In the genomic region with DNA sequence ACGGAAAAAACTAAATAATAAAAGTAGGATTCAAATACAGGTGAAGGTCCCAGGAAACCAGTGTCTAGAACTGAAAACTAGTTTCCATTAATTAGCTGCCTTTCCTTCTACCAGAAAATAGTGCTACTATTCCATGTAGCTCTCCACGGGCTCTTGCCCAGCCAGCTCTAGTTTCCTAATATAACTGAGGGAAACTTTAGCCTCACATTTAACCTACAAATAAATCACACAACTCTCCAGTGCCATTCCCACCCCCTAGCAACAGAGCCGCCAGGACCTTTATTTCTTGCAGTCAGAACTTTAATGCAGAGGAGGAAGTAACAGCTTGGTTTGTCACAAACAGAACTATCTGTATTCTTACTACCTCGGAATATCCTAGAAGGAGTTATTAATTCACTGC, we compare ENCODE assay signal across 19 cellular contexts. TPM values are rescaled to one million over a fixed set of nuclear protein-coding genes. Genes with fewer than 3 reads are reported as not detected.
DNase-seq lines count a peak whose midpoint lies in the region; ATAC-seq and TF ChIP-seq lines count a peak whose summit lies in the region.
"Had no signal": no experiment of that assay in that cellular context is flagged by ENCODE, and none has a peak within 500 bp of the region (broad histone marks: within the 10 kb centered on the region; RNA-seq: fewer than 3 reads in every experiment).

No MANE protein-coding gene starts in this region.

- CTCF ChIA-PET in WTC11 (lab: Charles Lee), result interaction anchor here (0.9 to 3.2 kb wide), 4 partner anchors 9 to 252 kb away, joined by 3 to 21 read pairs (median 18); partner anchors contain the start of gene TOMM7

- POLR2A ChIA-PET in WTC11 (lab: Charles Lee), result interaction anchor here (1.5 kb wide), 1 partner anchor 9 kb away, joined by 3 read pairs; no protein-coding TSS in a partner anchor

- H3K36me3 ChIP-seq in iPS-18a (ENCODE audit: control insufficient read depth, low read depth, low read length), result peaks cover 37% of the 10 kb centered on the region
- peaks cover 0 to 7% of the 10 kb centered on the region in 2 donors for H3K36me3 ChIP-seq in gastrocnemius medialis

- no peaks in the 10 kb centered on the region for H3K27me3 ChIP-seq in iPS-18a (ENCODE audit: control insufficient read depth, insufficient read depth, low read length)
- H3K27me3 ChIP-seq in gastrocnemius medialis, result no peaks in the 10 kb centered on the region

- in situ Hi-C loops in gastrocnemius medialis (cut with MboI; ENCODE audit: low sequenced_read_pairs in 4 of 4), result no loop called here

- no peaks in the 10 kb centered on the region for H3K27me3 Mint-ChIP-seq in activated T-cell treated with anti-CD3 and anti-CD28 coated beads, Interleukin-2, amount 50 U/mL, for 24 hours
- H3K27me3 Mint-ChIP-seq in WTC11 (ENCODE audit: low read depth), result no peaks in the 10 kb centered on the region
- H3K27me3 Mint-ChIP-seq: B cell; CD4-positive, CD25-positive, alpha-beta regulatory T cell had no signal

- no peak for TF ChIP-seq POLR2A in gastrocnemius medialis (IDR thresholded peaks at IDR 0.05)

- TF ChIP-seq CTCF in WTC11 (IDR thresholded peaks at IDR 0.05), result no peak
- TF ChIP-seq CTCF in gastrocnemius medialis (IDR thresholded peaks at IDR 0.05 in 4 of 5, conservative IDR thresholded peaks at IDR 0.05 in 1 of 5), result no peak

- H3K36me3 Mint-ChIP-seq in activated T-cell treated with anti-CD3 and anti-CD28 coated beads, Interleukin-2, amount 50 U/mL, for 24 hours (ENCODE audit: low read depth), result peaks cover 68% of the 10 kb centered on the region
- peaks cover 49% of the 10 kb centered on the region for H3K36me3 Mint-ChIP-seq in WTC11

- H3K9me3 ChIP-seq in iPS-18a (ENCODE audit: control insufficient read depth, low read depth, low read length), result no peaks in the 10 kb centered on the region
- H3K9me3 ChIP-seq in gastrocnemius medialis, result no peaks in the 10 kb centered on the region
- H3K9me3 ChIP-seq: Caco-2, HAP-1 had no signal

- H3K9me3 Mint-ChIP-seq in activated T-cell treated with anti-CD3 and anti-CD28 coated beads, Interleukin-2, amount 50 U/mL, for 24 hours, result no peaks in the 10 kb centered on the region
- no peaks in the 10 kb centered on the region for H3K9me3 Mint-ChIP-seq in WTC11
- H3K9me3 Mint-ChIP-seq: CD4-positive, CD25-positive, alpha-beta regulatory T cell had no signal

- H3K27ac ChIP-seq in iPS-18a (ENCODE audit: low read length) (peak overlapping the region; percentile 30), gastrocnemius medialis (peak overlapping the region; percentile 53 to 91 (median 72))
- H3K27ac ChIP-seq: 22Rv1 had no signal

- no peak overlapping the region for H3K4me3 Mint-ChIP-seq in activated T-cell treated with anti-CD3 and anti-CD28 coated beads, Interleukin-2, amount 50 U/mL, for 24 hours
- H3K4me3 Mint-ChIP-seq in WTC11, result no peak overlapping the region
- H3K4me3 Mint-ChIP-seq: B cell; CD4-positive, CD25-positive, alpha-beta regulatory T cell had no signal

- H3K27ac Mint-ChIP-seq in activated T-cell treated with anti-CD3 and anti-CD28 coated beads, Interleukin-2, amount 50 U/mL, for 24 hours, result peak overlapping the region; percentile 45
- H3K27ac Mint-ChIP-seq in WTC11, result peak overlapping the region; percentile 98
- H3K27ac Mint-ChIP-seq: B cell; CD4-positive, CD25-positive, alpha-beta regulatory T cell had no signal

- ATAC-seq in WTC11 (no peak), gastrocnemius medialis (peak; percentile 80 to 94), GM18907 (IDR thresholded peaks at IDR 0.05; ENCODE audit: unreplicated experiment) (no peak)

- H3K4me1 ChIP-seq in iPS-18a (ENCODE audit: control insufficient read depth, low read depth, low read length) (peaks cover 35% of the 10 kb centered on the region), gastrocnemius medialis (peaks cover 64% of the 10 kb centered on the region in 2 donors)

- no peak overlapping the region for H3K4me3 ChIP-seq in iPS-18a (ENCODE audit: low read length)
- H3K4me3 ChIP-seq in gastrocnemius medialis, result peak overlapping the region in 2 of 4 donors; percentile 11 to 14
- H3K4me3 ChIP-seq: HAP-1 had no signal

- peak overlapping the region; percentile 13 for H3K9ac ChIP-seq in iPS-18a (ENCODE audit: low read length)

- peaks cover 22% of the 10 kb centered on the region for H3K4me1 Mint-ChIP-seq in activated T-cell treated with anti-CD3 and anti-CD28 coated beads, Interleukin-2, amount 50 U/mL, for 24 hours (ENCODE audit: low read depth)
- peaks cover 73% of the 10 kb centered on the region for H3K4me1 Mint-ChIP-seq in WTC11

- intact Hi-C loops in gastrocnemius medialis (cut with DNase I; ENCODE audit: low total_unique reads), result no loop called here

- no peak for DNase-seq in activated T-cell treated with anti-CD3 and anti-CD28 coated beads, Interleukin-2, amount 50 U/mL, for 24 hours
- no peak for DNase-seq in activated T-cell treated with anti-CD3 and anti-CD28 coated beads for 4 hours
- DNase-seq in WTC11 (ENCODE audit: low spot score), result no peak
- peak in 1 of 2 donors; percentile 46 for DNase-seq in gastrocnemius medialis
- no peak for DNase-seq in NCI-H1417 (lab: John Stamatoyannopoulos, UW)
- no peak for DNase-seq in activated gamma-delta T cell (lab: John Stamatoyannopoulos, UW)
- DNase-seq: Caco-2; CD4-positive, CD25-positive, alpha-beta regulatory T cell; DMS153; NCI-H1417 treated with DMSO at 0.1 percent for 48 hours; NCI-H1930; NCI-H2171; NCI-H774; RPMI8226 had no signal

TF ChIP-seq in WTC11, 78 proteins besides CTCF, POLR2A, EP300 and RAD21 (continues in another document):
- TF ChIP-seq, protein P1, sequence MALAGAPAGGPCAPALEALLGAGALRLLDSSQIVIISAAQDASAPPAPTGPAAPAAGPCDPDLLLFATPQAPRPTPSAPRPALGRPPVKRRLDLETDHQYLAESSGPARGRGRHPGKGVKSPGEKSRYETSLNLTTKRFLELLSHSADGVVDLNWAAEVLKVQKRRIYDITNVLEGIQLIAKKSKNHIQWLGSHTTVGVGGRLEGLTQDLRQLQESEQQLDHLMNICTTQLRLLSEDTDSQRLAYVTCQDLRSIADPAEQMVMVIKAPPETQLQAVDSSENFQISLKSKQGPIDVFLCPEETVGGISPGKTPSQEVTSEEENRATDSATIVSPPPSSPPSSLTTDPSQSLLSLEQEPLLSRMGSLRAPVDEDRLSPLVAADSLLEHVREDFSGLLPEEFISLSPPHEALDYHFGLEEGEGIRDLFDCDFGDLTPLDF (CRISPR knock-in tag; IDR thresholded peaks at IDR 0.05), result no peak
- TF ChIP-seq ZBTB21 (CRISPR knock-in tag; IDR thresholded peaks at IDR 0.05; ENCODE audit: borderline replicate concordance) (no peak), MLX (CRISPR knock-in tag; IDR thresholded peaks at IDR 0.05) (no peak), RELA (CRISPR knock-in tag; IDR thresholded peaks at IDR 0.05; ENCODE audit: borderline replicate concordance) (no peak), ZNF416 (CRISPR knock-in tag; IDR thresholded peaks at IDR 0.05) (no peak), OVOL2 (CRISPR knock-in tag; IDR thresholded peaks at IDR 0.05; ENCODE audit: borderline replicate concordance) (no peak)
- TF ChIP-seq, protein P2, sequence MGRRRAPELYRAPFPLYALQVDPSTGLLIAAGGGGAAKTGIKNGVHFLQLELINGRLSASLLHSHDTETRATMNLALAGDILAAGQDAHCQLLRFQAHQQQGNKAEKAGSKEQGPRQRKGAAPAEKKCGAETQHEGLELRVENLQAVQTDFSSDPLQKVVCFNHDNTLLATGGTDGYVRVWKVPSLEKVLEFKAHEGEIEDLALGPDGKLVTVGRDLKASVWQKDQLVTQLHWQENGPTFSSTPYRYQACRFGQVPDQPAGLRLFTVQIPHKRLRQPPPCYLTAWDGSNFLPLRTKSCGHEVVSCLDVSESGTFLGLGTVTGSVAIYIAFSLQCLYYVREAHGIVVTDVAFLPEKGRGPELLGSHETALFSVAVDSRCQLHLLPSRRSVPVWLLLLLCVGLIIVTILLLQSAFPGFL (CRISPR knock-in tag; IDR thresholded peaks at IDR 0.05; ENCODE audit: borderline replicate concordance), result no peak
- TF ChIP-seq, protein P3, sequence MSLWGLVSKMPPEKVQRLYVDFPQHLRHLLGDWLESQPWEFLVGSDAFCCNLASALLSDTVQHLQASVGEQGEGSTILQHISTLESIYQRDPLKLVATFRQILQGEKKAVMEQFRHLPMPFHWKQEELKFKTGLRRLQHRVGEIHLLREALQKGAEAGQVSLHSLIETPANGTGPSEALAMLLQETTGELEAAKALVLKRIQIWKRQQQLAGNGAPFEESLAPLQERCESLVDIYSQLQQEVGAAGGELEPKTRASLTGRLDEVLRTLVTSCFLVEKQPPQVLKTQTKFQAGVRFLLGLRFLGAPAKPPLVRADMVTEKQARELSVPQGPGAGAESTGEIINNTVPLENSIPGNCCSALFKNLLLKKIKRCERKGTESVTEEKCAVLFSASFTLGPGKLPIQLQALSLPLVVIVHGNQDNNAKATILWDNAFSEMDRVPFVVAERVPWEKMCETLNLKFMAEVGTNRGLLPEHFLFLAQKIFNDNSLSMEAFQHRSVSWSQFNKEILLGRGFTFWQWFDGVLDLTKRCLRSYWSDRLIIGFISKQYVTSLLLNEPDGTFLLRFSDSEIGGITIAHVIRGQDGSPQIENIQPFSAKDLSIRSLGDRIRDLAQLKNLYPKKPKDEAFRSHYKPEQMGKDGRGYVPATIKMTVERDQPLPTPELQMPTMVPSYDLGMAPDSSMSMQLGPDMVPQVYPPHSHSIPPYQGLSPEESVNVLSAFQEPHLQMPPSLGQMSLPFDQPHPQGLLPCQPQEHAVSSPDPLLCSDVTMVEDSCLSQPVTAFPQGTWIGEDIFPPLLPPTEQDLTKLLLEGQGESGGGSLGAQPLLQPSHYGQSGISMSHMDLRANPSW (CRISPR knock-in tag; conservative IDR thresholded peaks at IDR 0.05; ENCODE audit: low read depth), result no peak

RNA-seq across cellular contexts. Expression of gene TOMM7, which starts 10.3 kb away (rescaled TPM):
- total RNA-seq in WTC11 (2021), result 500 to 506 TPM (median 502 TPM) in 3 replicates
- total RNA-seq in gastrocnemius medialis, result 100 to 1,000 TPM; 124 to 235 (median 218) TPM

Comparison
In these comparisons a context has a peak if more than half of its experiments do, and no peak if none do; other contexts are left out.
1. ATAC-seq: peak in gastrocnemius medialis (2 of 2); none in WTC11 (single experiment) and GM18907 (single experiment).